8 cellular contexts compared by ENCODE assay signal in genomic region chr19:7340959-7341837, GRCh38. TPM values are rescaled to one million over a fixed set of nuclear protein-coding genes. Genes with fewer than 3 reads are reported as not detected.
DNase-seq lines count a peak whose midpoint lies in the region; ATAC-seq and TF ChIP-seq lines count a peak whose summit lies in the region.

No MANE protein-coding gene starts in this region.

- WGBS in IMR-90 (ENCODE audit: extremely low coverage in 2 of 2, insufficient read length in 1 of 2), 2 experiments: 61% methylated on average over 8 of the region's 22 CpGs; no CpG with 5 or more reads in 1 of the 2 experiments

- TF ChIP-seq RAD21 in IMR-90 (IDR thresholded peaks at IDR 0.05; ENCODE audit: low read length): peak; percentile 98

- H2BK120ac ChIP-seq in IMR-90 (ENCODE audit: low read depth, low read length): no peak overlapping the region

- no peak overlapping the region for H4K5ac ChIP-seq in IMR-90 (ENCODE audit: low read depth, low read length)

- H3K9ac ChIP-seq in IMR-90 (ENCODE audit: low read depth, low read length) (no peak overlapping the region), neural progenitor cell (no peak overlapping the region)

- no peak overlapping the region for H2AK9ac ChIP-seq in IMR-90 (replicated peaks; ENCODE audit: low read depth, low read length, poor library complexity)

- no peaks in the 10 kb centered on the region for H3K79me2 ChIP-seq in neural progenitor cell (ENCODE audit: low read depth)

- H3K4me1 Mint-ChIP-seq in neural progenitor cell: no peaks in the 10 kb centered on the region

- H3K27ac ChIP-seq in IMR-90 (ENCODE audit: insufficient read depth, low read length) (no peak overlapping the region), Peyer's patch (peak overlapping the region in 1 of 4 donors; percentile 65), neural progenitor cell (no peak overlapping the region)

- no peak overlapping the region for H3K4ac ChIP-seq in IMR-90 (ENCODE audit: low read depth, low read length)

- H3K4me1 ChIP-seq in IMR-90 (ENCODE audit: control insufficient read depth, insufficient read depth, low read length) (no peaks in the 10 kb centered on the region), Peyer's patch (peaks cover 0 to 37% (median 16%) of the 10 kb centered on the region in 4 donors), neural progenitor cell (no peaks in the 10 kb centered on the region)

- intact Hi-C loops in IMR-90 (cut with micrococcal nuclease): loop anchor here (1.0 to 2.0 kb wide), 3 partner anchors 192 to 478 kb away; no protein-coding TSS in a partner anchor

- in situ Hi-C loops in IMR-90 (cut with MboI; ENCODE audit: low sequenced_read_pairs): loop anchor here (5.0 kb wide), 1 partner anchor 239 kb away; no protein-coding TSS in a partner anchor

- TF ChIP-seq CTCF in IMR-90 (conservative IDR thresholded peaks at IDR 0.05; ENCODE audit: low read depth, low read length): peak; percentile 97
- TF ChIP-seq CTCF in Peyer's patch (IDR thresholded peaks at IDR 0.05): peak; percentile 91 to 96 (median 94)
- TF ChIP-seq CTCF in fibroblast of the aortic adventitia (IDR thresholded peaks at IDR 0.05; ENCODE audit: insufficient read depth, low read length): peak; percentile 97
- TF ChIP-seq CTCF in neural progenitor cell (IDR thresholded peaks at IDR 0.05): peak; percentile 98

- H2AFZ ChIP-seq in IMR-90 (replicated peaks; ENCODE audit: low read length, poor library complexity) (peak overlapping the region; percentile 48), neural progenitor cell (replicated peaks) (peak overlapping the region; percentile 96)

- H2BK20ac ChIP-seq in IMR-90 (ENCODE audit: low read depth, low read length): no peak overlapping the region

- H3K56ac ChIP-seq in IMR-90 (ENCODE audit: extremely low read depth, insufficient read depth, low read length): no peak overlapping the region

- H3K27ac Mint-ChIP-seq in neural progenitor cell: no peak overlapping the region

- dilution Hi-C loops in IMR-90 (cut with HindIII; ENCODE audit: low sequenced_read_pairs, unreplicated experiment): no loop called here

- H3K27me3 ChIP-seq in IMR-90 (ENCODE audit: control insufficient read depth, insufficient read depth, low read length) (peaks cover 6% of the 10 kb centered on the region; the same call in 1 of the 2 replicates), Peyer's patch (no peaks in the 10 kb centered on the region), neural progenitor cell (no peaks in the 10 kb centered on the region)

- H3K27me3 Mint-ChIP-seq in neural progenitor cell (ENCODE audit: insufficient read depth, low read depth): peaks cover 4% of the 10 kb centered on the region

- H3K9me3 ChIP-seq in IMR-90 (ENCODE audit: control insufficient read depth, insufficient read depth, low read length) (no peaks in the 10 kb centered on the region), Peyer's patch (no peaks in the 10 kb centered on the region), neural progenitor cell (ENCODE audit: low read depth) (no peaks in the 10 kb centered on the region)

- H3K4me2 ChIP-seq in IMR-90 (ENCODE audit: low read depth, low read length) (no peak overlapping the region), neural progenitor cell (no peak overlapping the region)

- no peak overlapping the region for H3K18ac ChIP-seq in IMR-90 (ENCODE audit: low read depth, low read length)

- POLR2A ChIA-PET in IMR-90 (lab: Charles Lee; ENCODE audit: unreplicated experiment): no interaction called here

- H3K4me3 Mint-ChIP-seq in neural progenitor cell: no peak overlapping the region

- H3K36me3 ChIP-seq in IMR-90 (ENCODE audit: control insufficient read depth, insufficient read depth, low read length) (no peaks in the 10 kb centered on the region), Peyer's patch (no peaks in the 10 kb centered on the region), neural progenitor cell (no peaks in the 10 kb centered on the region)

- H4K91ac ChIP-seq in IMR-90 (ENCODE audit: insufficient read depth, low read depth, low read length): no peak overlapping the region

- no peaks in the 10 kb centered on the region for H3K36me3 Mint-ChIP-seq in neural progenitor cell

- no peak overlapping the region for H2BK15ac ChIP-seq in IMR-90 (ENCODE audit: low read depth, low read length)

- no peak overlapping the region for H3K4me3 ChIP-seq in IMR-90 (ENCODE audit: insufficient read depth, low read depth, low read length)
- H3K4me3 ChIP-seq in Peyer's patch: no peak overlapping the region
- H3K4me3 ChIP-seq in fibroblast of the aortic adventitia (ENCODE audit: low read depth, low read length): no peak overlapping the region
- no peak overlapping the region for H3K4me3 ChIP-seq in neural progenitor cell

- no peak overlapping the region for H4K8ac ChIP-seq in IMR-90 (ENCODE audit: low read depth in 2 of 2, low read length in 2 of 2)

- H3K9me3 Mint-ChIP-seq in neural progenitor cell: no peaks in the 10 kb centered on the region

- no peaks in the 10 kb centered on the region for H3K79me1 ChIP-seq in IMR-90 (ENCODE audit: low read depth in 1 of 2, low read length in 2 of 2)

- BruUV-seq in IMR-90 (replicated peaks; lab: Mats Ljungman, UMichigan): no TSS peak

- H4K20me1 ChIP-seq in IMR-90 (ENCODE audit: insufficient read depth, low read length): no peaks in the 10 kb centered on the region
- no peaks in the 10 kb centered on the region for H4K20me1 ChIP-seq in neural progenitor cell (ENCODE audit: low read depth)

- DNase-seq in COLO829 (ENCODE audit: low spot score) (peak; percentile 48), IMR-90 (peak; percentile 64), Peyer's patch (peak; percentile 88 to 94 (median 90)), activated T-helper 1 cell treated with Interleukin-2 at 50 U/mL for 16 hours (ENCODE audit: low read depth) (peak; percentile 76), fibroblast of the aortic adventitia (ENCODE audit: low read depth) (peak; percentile 82), neural progenitor cell (ENCODE audit: low spot score) (peak; percentile 88), stromal cell of bone marrow (ENCODE audit: low read depth) (peak; percentile 44)

- TF ChIP-seq POLR2A in IMR-90 (IDR thresholded peaks at IDR 0.05; ENCODE audit: low read depth, low read length) (peak; percentile 48; the same call in 1 of the 2 replicates), Peyer's patch (IDR thresholded peaks at IDR 0.05) (no peak)

- H3K23ac ChIP-seq in IMR-90 (ENCODE audit: low read depth, low read length): no peak overlapping the region

- no peaks in the 10 kb centered on the region for H3F3A ChIP-seq in neural progenitor cell (ENCODE audit: low read depth)

- no peak overlapping the region for H2AK5ac ChIP-seq in IMR-90 (ENCODE audit: low read depth, low read length)

- no peaks in the 10 kb centered on the region for H3K9me1 ChIP-seq in IMR-90 (ENCODE audit: insufficient read depth, low read length)

- no peak overlapping the region for H3K14ac ChIP-seq in IMR-90 (replicated peaks; ENCODE audit: low read depth, low read length)

- H2BK5ac ChIP-seq in IMR-90 (ENCODE audit: low read depth, low read length, poor library complexity, severe bottlenecking): no peak overlapping the region

- CTCF ChIA-PET in IMR-90 (lab: Yijun Ruan, JAX): interaction anchor here (0.6 to 2.6 kb wide), 7 partner anchors 13 to 241 kb away, joined by 3 to 12 read pairs (median 6); no protein-coding TSS in a partner anchor

- ATAC-seq in IMR-90 (ENCODE audit: low read depth): peak; percentile 95
- no peak for ATAC-seq in GM18867 (IDR thresholded peaks at IDR 0.05; ENCODE audit: unreplicated experiment)

TF ChIP-seq in IMR-90, 13 proteins besides CTCF, POLR2A, EP300 and RAD21:
- TF ChIP-seq CHD1 (IDR thresholded peaks at IDR 0.05; ENCODE audit: low read depth, low read length): no peak
- TF ChIP-seq SMC3 (IDR thresholded peaks at IDR 0.05; ENCODE audit: low read depth, low read length): peak; percentile 98

RNA-seq across cellular contexts. Expression of gene ARHGEF18, which starts 7.5 kb away (rescaled TPM):
- total RNA-seq in IMR-90 (2012; rRNA removed) (12.4 and 14.2 TPM in 2 replicates), Peyer's patch (100 to 1,000 TPM in 3 of 4 donors, 10 to 100 TPM in 1; 75.9 to 139 (median 111) TPM), fibroblast of the aortic adventitia (ENCODE audit: low replicate concordance) (21.2 and 22.3 TPM in 2 replicates), neural progenitor cell (ENCODE audit: low replicate concordance) (13.6 and 41.0 TPM in 2 replicates)
- polyA plus RNA-seq in IMR-90 (2012; rRNA removed): 11.6 and 13.7 TPM in 2 replicates
- polyA plus RNA-seq in IMR-90 (2012; cell fraction: cytosol; rRNA removed): 10.0 and 12.8 TPM in 2 replicates
- polyA plus RNA-seq in IMR-90 (2012; cell fraction: nucleus; rRNA removed; ENCODE audit: low replicate concordance): 26.8 and 39.1 TPM in 2 replicates

RNA-seq across cellular contexts. Expression of gene INSR, which starts 47.0 kb away (rescaled TPM):
- total RNA-seq in IMR-90 (2012; rRNA removed) (7.9 and 8.3 TPM in 2 replicates), Peyer's patch (100 to 1,000 TPM; 125 to 191 (median 167) TPM), fibroblast of the aortic adventitia (ENCODE audit: low replicate concordance) (13.2 and 30.3 TPM in 2 replicates), neural progenitor cell (ENCODE audit: low replicate concordance) (20.8 and 23.0 TPM in 2 replicates)
- 2.7 and 2.8 TPM in 2 replicates for polyA plus RNA-seq in IMR-90 (2012; rRNA removed)
- 1.8 and 2.4 TPM in 2 replicates for polyA plus RNA-seq in IMR-90 (2012; cell fraction: cytosol; rRNA removed)
- 4.6 and 6.0 TPM in 2 replicates for polyA plus RNA-seq in IMR-90 (2012; cell fraction: nucleus; rRNA removed; ENCODE audit: low replicate concordance)
